Comparison of ENCODE assay signal across 8 cellular contexts in the genomic region with DNA sequence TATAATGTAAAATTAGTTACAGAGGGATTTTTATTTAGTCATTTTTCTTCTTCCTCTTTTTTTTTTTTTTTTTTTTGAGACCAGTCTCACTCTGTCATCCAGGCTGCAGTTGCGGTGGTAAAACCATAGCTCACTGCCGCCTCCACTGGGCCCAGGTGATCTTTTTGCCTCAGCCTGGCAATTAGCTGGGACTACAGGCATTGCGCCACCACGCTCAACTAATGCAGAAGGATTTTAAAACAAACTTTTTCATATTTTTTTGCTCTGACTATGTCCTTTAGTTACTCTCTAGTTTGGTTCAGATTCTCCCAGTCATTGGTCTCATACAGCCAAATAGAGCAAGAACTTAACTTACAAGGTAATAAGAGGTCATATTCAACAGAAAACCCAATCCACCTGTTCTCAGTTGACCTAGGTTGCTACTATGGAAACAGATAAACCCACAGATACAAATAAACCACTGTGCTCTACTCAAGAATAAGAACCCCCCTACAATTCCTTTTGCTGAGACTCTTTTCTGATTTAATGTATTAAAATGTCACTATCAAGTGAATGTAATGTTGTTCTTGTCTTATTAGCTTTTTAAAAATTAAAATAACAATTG. TPM values are rescaled to one million over a fixed set of nuclear protein-coding genes. Genes with fewer than 3 reads are reported as not detected.
DNase-seq lines count a peak whose midpoint lies in the region; ATAC-seq, FAIRE-seq and TF ChIP-seq lines count a peak whose summit lies in the region.

No MANE protein-coding gene starts in this region.

- peak in 2 of 3 donors; percentile 9 to 20 for DNase-seq in CD4-positive, CD25-positive, alpha-beta regulatory T cell
- no peak for DNase-seq in GM20000 (ENCODE audit: low spot score)
- DNase-seq in HL-60 (ENCODE audit: low read depth in 1 of 2, low spot score in 1 of 2) = peak in 1 of 2 experiments; percentile 67
- DNase-seq in activated T-cell treated with anti-CD3 and anti-CD28 coated beads for 24 hours (ENCODE audit: low read depth) = peak; percentile 20
- peak in 2 of 3 donors; percentile 27 to 30 for DNase-seq in stimulated activated CD4-positive, alpha-beta T cell treated with anti-CD3 and anti-CD28 coated beads, Interleukin-12 subunit alpha, Interleukin-12 subunit beta, amount 100 ng/mL, for 48 hours (ENCODE audit: low read depth in 2 of 3, low spot score in 1 of 3)
- DNase-seq in epidermal melanocyte (ENCODE audit: insufficient read length, low spot score) = no peak
- DNase-seq in GM12892 (ENCODE audit: insufficient read length) = no peak
- DNase-seq in DMS 273 (lab: John Stamatoyannopoulos, UW; ENCODE audit: unreplicated experiment) = no peak

- H3K27ac ChIP-seq in CD4-positive, CD25-positive, alpha-beta regulatory T cell (ENCODE audit: insufficient read depth, low read length, poor library complexity, severe bottlenecking) = no peak overlapping the region
- H3K27ac ChIP-seq in HL-60 (replicated peaks) = no peak overlapping the region

- peaks cover 4% of the 10 kb centered on the region for H3K27me3 Mint-ChIP-seq in CD4-positive, CD25-positive, alpha-beta regulatory T cell

- H3K36me3 Mint-ChIP-seq in CD4-positive, CD25-positive, alpha-beta regulatory T cell = no peaks in the 10 kb centered on the region

- TF ChIP-seq CTCF in GM20000 (IDR thresholded peaks at IDR 0.05; ENCODE audit: extremely low read depth, missing control alignments) (peak; percentile 36), HL-60 (IDR thresholded peaks at IDR 0.05; ENCODE audit: insufficient read depth, low read length) (peak; percentile 3)

- no peaks in the 10 kb centered on the region for H3K27me3 ChIP-seq in CD4-positive, CD25-positive, alpha-beta regulatory T cell (ENCODE audit: control insufficient read depth, insufficient read depth, low read length)
- no peaks in the 10 kb centered on the region for H3K27me3 ChIP-seq in HL-60 (ENCODE audit: insufficient read depth, poor library complexity, severe bottlenecking)

- no peak for FAIRE-seq in GM12892 (lab: Jason Lieb, UNC)

- H3K4me1 ChIP-seq in CD4-positive, CD25-positive, alpha-beta regulatory T cell (ENCODE audit: control insufficient read depth, insufficient read depth, low read length, poor library complexity, severe bottlenecking) = no peaks in the 10 kb centered on the region

- peaks cover 0 to 13% (median 9%) of the 10 kb centered on the region in 4 donors for H3K4me1 Mint-ChIP-seq in CD4-positive, CD25-positive, alpha-beta regulatory T cell

- peak; percentile 52 to 53 for ATAC-seq in CD4-positive, CD25-positive, alpha-beta regulatory T cell (ENCODE audit: low read depth in 2 of 2)

- no peaks in the 10 kb centered on the region for H3K36me3 ChIP-seq in CD4-positive, CD25-positive, alpha-beta regulatory T cell (ENCODE audit: control insufficient read depth, insufficient read depth, low read length)

- no peaks in the 10 kb centered on the region for H3K9me3 ChIP-seq in CD4-positive, CD25-positive, alpha-beta regulatory T cell (ENCODE audit: control insufficient read depth in 2 of 2, low read length in 2 of 2)

- no peak overlapping the region for H3K4me3 ChIP-seq in CD4-positive, CD25-positive, alpha-beta regulatory T cell (ENCODE audit: low read depth, low read length)
- H3K4me3 ChIP-seq in HL-60 (replicated peaks; ENCODE audit: insufficient read depth, low read length) = no peak overlapping the region

- no peak for TF ChIP-seq POLR2A in GM12892 (IDR thresholded peaks at IDR 0.05; ENCODE audit: low read depth, low read length)

- peak overlapping the region in 1 of 3 donors; percentile 84 for H3K27ac Mint-ChIP-seq in CD4-positive, CD25-positive, alpha-beta regulatory T cell

- no peak overlapping the region for H3K4me3 Mint-ChIP-seq in CD4-positive, CD25-positive, alpha-beta regulatory T cell

- H3K9me3 Mint-ChIP-seq in CD4-positive, CD25-positive, alpha-beta regulatory T cell = no peaks in the 10 kb centered on the region

RNA-seq across cellular contexts. Expression of gene TTC39B, which starts 50.1 kb away (rescaled TPM):
- total RNA-seq in CD4-positive, CD25-positive, alpha-beta regulatory T cell = 42.7 TPM
- polyA plus RNA-seq in CD4-positive, CD25-positive, alpha-beta regulatory T cell = 10 to 100 TPM in 1 of 4 donors, 1 to 10 TPM in 3; 4.0 to 10.4 (median 8.6) TPM
- polyA plus RNA-seq in GM12892 (2012; ENCODE audit: missing spikeins) = 1.6 TPM

Comparison
In these comparisons a context has a peak if more than half of its experiments do, and no peak if none do; other contexts are left out.
1. DNase-seq: peak in CD4-positive, CD25-positive, alpha-beta regulatory T cell (2 of 3), activated T-cell treated with anti-CD3 and anti-CD28 coated beads for 24 hours (single experiment) and stimulated activated CD4-positive, alpha-beta T cell treated with anti-CD3 and anti-CD28 coated beads, Interleukin-12 subunit alpha, Interleukin-12 subunit beta, amount 100 ng/mL, for 48 hours (2 of 3); none in GM20000 (single experiment), epidermal melanocyte (single experiment), GM12892 (single experiment) and DMS 273 (single experiment).